ENCODE assay signal across 11 cellular contexts in the genomic region with DNA sequence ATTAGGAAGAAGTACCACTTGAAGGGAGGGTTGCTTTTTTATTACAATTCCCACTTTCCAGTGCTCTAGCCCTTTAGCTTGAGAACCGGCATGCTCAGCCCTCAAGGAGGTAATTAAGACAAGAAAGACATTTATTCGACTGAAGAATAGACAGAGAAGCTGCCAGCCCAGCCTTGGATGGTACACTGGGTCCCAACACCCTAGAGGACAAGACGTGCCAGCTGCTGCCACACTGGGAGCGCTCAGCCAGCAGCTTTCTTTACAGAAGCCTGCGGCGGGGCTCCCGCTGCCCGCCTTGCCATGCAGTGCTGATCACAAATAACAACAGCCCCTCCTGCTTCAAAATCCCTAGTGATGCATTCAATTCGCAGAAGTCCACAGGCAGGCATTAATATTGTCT.
"Had no signal": no experiment of that assay in that cellular context is flagged by ENCODE, and none has a peak within 500 bp of the region (broad histone marks: within the 10 kb centered on the region; RNA-seq: fewer than 3 reads in every experiment).

No MANE protein-coding gene starts in this region.

- DNase-seq: effector memory CD4-positive, alpha-beta T cell; gastrocnemius medialis; glutamatergic neuron; left lung; occipital lobe; pancreas; stimulated activated CD4-positive, alpha-beta T cell treated with anti-CD3 and anti-CD28 coated beads, Interleukin-4, amount 100 ng/mL, for 1 hour; stimulated activated CD8-positive, alpha-beta memory T cell treated with anti-CD3 and anti-CD28 coated beads, Interleukin-4, amount 100 ng/mL, for 48 hours; stimulated activated naive CD8-positive, alpha-beta T cell treated with anti-CD3 and anti-CD28 coated beads, Interleukin-15, Interleukin-2, amounts not matched to agents 100 U/mL and 50 U/mL, for 24 hours; upper lobe of right lung had no signal

- ATAC-seq: esophagus mucosa; gastrocnemius medialis; left lung; stimulated activated naive CD8-positive, alpha-beta T cell treated with anti-CD3 and anti-CD28 coated beads, Interleukin-15, Interleukin-2, amounts not matched to agents 100 U/mL and 50 U/mL, for 24 hours had no signal
